Comparison of ENCODE assay signal across 8 cellular contexts in the genomic region with DNA sequence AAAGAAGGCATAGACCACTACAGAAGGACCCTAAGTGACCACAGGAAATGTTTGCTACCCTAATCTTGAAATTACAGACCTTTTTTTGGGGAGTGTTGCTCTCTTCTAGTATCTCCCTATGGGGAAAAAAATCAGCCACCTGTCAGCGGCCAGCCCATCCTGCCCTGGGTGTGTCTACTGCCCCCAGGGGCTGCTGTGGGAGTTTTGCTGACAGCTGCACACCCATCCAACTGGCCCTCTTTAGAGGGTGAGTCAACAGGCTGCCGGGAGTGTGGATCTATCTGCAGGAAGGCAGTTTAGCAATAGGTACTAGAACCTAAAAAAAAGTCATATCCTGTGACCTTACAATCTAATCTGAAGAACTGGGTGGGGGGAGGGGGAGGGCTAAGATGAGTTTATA. TPM values are rescaled to one million over a fixed set of nuclear protein-coding genes. Genes with fewer than 3 reads are reported as not detected.
DNase-seq lines count a peak whose midpoint lies in the region; ATAC-seq, FAIRE-seq and TF ChIP-seq lines count a peak whose summit lies in the region.

No MANE protein-coding gene starts in this region.

- no peak for TF ChIP-seq POLR2A in endothelial cell of umbilical vein (IDR thresholded peaks at IDR 0.05; ENCODE audit: low read depth, low read length)

- H3K4me2 ChIP-seq in endothelial cell of umbilical vein (ENCODE audit: insufficient read depth, low read length) (peak overlapping the region; percentile 9), trophoblast cell (ENCODE audit: low read length) (no peak overlapping the region)

- CTCF ChIA-PET in endothelial cell of umbilical vein (lab: Charles Lee): interaction anchor here (0.7 to 19.5 kb wide), 6 partner anchors 9 to 439 kb away, joined by 3 to 670 read pairs (median 16); no protein-coding TSS in a partner anchor

- H2AFZ ChIP-seq in endothelial cell of umbilical vein (ENCODE audit: low read depth, low read length): no peak overlapping the region
- H2AFZ ChIP-seq in trophoblast cell (ENCODE audit: insufficient read depth, low read length, poor library complexity): no peak overlapping the region

- H4K91ac ChIP-seq in trophoblast cell (ENCODE audit: low read depth, low read length): peak overlapping the region; percentile 7

- peaks cover 11% of the 10 kb centered on the region for H3K27me3 ChIP-seq in NT2/D1 (ENCODE audit: insufficient read depth, insufficient read length)
- no peaks in the 10 kb centered on the region for H3K27me3 ChIP-seq in endothelial cell of umbilical vein (ENCODE audit: control insufficient read depth in 2 of 2, insufficient read depth in 2 of 2, low read length in 2 of 2)
- H3K27me3 ChIP-seq in trophoblast cell (ENCODE audit: insufficient read depth, low read length): no peaks in the 10 kb centered on the region

- BruUV-seq in endothelial cell of umbilical vein (replicated peaks; lab: Mats Ljungman, UMichigan): no TSS peak

- in situ Hi-C loops in ACHN (cut with HindIII; ENCODE audit: low pct_ligation_motif_present, low pct_unique_long_range_greater_than_20kb, low sequenced_read_pairs): loop anchor here (10.0 kb wide), 1 partner anchor 62 kb away; no protein-coding TSS in a partner anchor

- H3K79me1 ChIP-seq in trophoblast cell (ENCODE audit: low read length): peaks cover 24% of the 10 kb centered on the region

- no peak overlapping the region for H2AK5ac ChIP-seq in trophoblast cell (ENCODE audit: low read length)

- H3K4me1 ChIP-seq in NT2/D1 (ENCODE audit: insufficient read depth, insufficient read length) (peaks cover 13% of the 10 kb centered on the region), endothelial cell of umbilical vein (ENCODE audit: control insufficient read depth, extremely low read depth, insufficient read depth, low read length) (peaks cover 47% of the 10 kb centered on the region), trophoblast cell (ENCODE audit: control insufficient read depth in 1 of 2, insufficient read depth in 2 of 2, low read length in 2 of 2) (peaks cover 30 to 37% of the 10 kb centered on the region in 2 experiments)

- H2BK5ac ChIP-seq in trophoblast cell (ENCODE audit: low read depth, low read length, poor library complexity): no peak overlapping the region

- no peak overlapping the region for H3K23ac ChIP-seq in trophoblast cell (ENCODE audit: low read length)

- no peak overlapping the region for H3K14ac ChIP-seq in trophoblast cell (ENCODE audit: low read length)

- H2BK120ac ChIP-seq in trophoblast cell (ENCODE audit: insufficient read depth, low read length, poor library complexity): no peak overlapping the region

- H2BK12ac ChIP-seq in trophoblast cell (ENCODE audit: low read length): no peak overlapping the region

- H3K79me2 ChIP-seq in endothelial cell of umbilical vein (ENCODE audit: control insufficient read depth, insufficient read depth, low read length): no peaks in the 10 kb centered on the region
- peaks cover 6% of the 10 kb centered on the region for H3K79me2 ChIP-seq in trophoblast cell (ENCODE audit: control insufficient read depth, insufficient read depth, low read length, poor library complexity)

- H3K4ac ChIP-seq in trophoblast cell (ENCODE audit: low read depth, low read length): no peak overlapping the region

- FAIRE-seq in endothelial cell of umbilical vein (lab: Jason Lieb, UNC): peak; percentile 79

- POLR2A ChIA-PET in endothelial cell of umbilical vein (lab: Charles Lee): interaction anchor here (0.7 to 1.2 kb wide), 2 partner anchors 19 to 39 kb away, joined by 4 to 6 read pairs; no protein-coding TSS in a partner anchor

- TF ChIP-seq CTCF in GM12875 (IDR thresholded peaks at IDR 0.05; ENCODE audit: borderline replicate concordance, insufficient read depth, low read depth, low read length) (peak; percentile 35; the same call in 1 of the 2 replicates), endothelial cell of umbilical vein (IDR thresholded peaks at IDR 0.05; ENCODE audit: extremely low read depth in 1 of 2, insufficient read depth in 1 of 2, low read depth in 1 of 2, low read length in 2 of 2) (peak; percentile 31 to 36)

- ATAC-seq in HG03039 (IDR thresholded peaks at IDR 0.05; ENCODE audit: unreplicated experiment): no peak

- DNase-seq in ACHN (peak; percentile 65), NT2/D1 (ENCODE audit: low read depth, low spot score) (peak; percentile 33), endothelial cell of umbilical vein (ENCODE audit: low read depth, low spot score) (peak; percentile 42), trophoblast cell (peak; percentile 80 to 86), NCI-H1092 (lab: John Stamatoyannopoulos, UW) (no peak), hypothalamus (lab: John Stamatoyannopoulos, UW) (no peak)

- no peaks in the 10 kb centered on the region for H4K20me1 ChIP-seq in endothelial cell of umbilical vein (replicated peaks; ENCODE audit: control insufficient read depth, extremely low read depth, insufficient read depth, low read length)

- H3K36me3 ChIP-seq in NT2/D1 (ENCODE audit: insufficient read depth, insufficient read length, low read length) (no peaks in the 10 kb centered on the region), endothelial cell of umbilical vein (ENCODE audit: control insufficient read depth in 2 of 2, extremely low read depth in 1 of 2, insufficient read depth in 2 of 2, low read length in 2 of 2) (no peaks in the 10 kb centered on the region), trophoblast cell (ENCODE audit: control insufficient read depth in 1 of 2, insufficient read depth in 2 of 2, low read length in 2 of 2) (no peaks in the 10 kb centered on the region)

- H3K27ac ChIP-seq in endothelial cell of umbilical vein (ENCODE audit: insufficient read depth, low read depth, low read length): no peak overlapping the region
- H3K27ac ChIP-seq in trophoblast cell (ENCODE audit: low read depth, low read length): no peak overlapping the region

- H4K8ac ChIP-seq in trophoblast cell (ENCODE audit: low read depth, low read length): no peak overlapping the region

- no CpG with 5 or more reads among the region's 2 CpGs for WGBS in trophoblast cell (ENCODE audit: extremely low coverage, insufficient coverage, insufficient read length)

- no peak overlapping the region for H4K12ac ChIP-seq in trophoblast cell (ENCODE audit: low read depth, low read length)

- H3K9ac ChIP-seq in NT2/D1 (ENCODE audit: insufficient read length, low read depth): no peak overlapping the region
- no peak overlapping the region for H3K9ac ChIP-seq in endothelial cell of umbilical vein (replicated peaks; ENCODE audit: extremely low read depth, insufficient read depth, low read length)
- no peak overlapping the region for H3K9ac ChIP-seq in trophoblast cell (ENCODE audit: low read length)

- H3K18ac ChIP-seq in trophoblast cell (ENCODE audit: low read length): no peak overlapping the region

- H3K9me1 ChIP-seq in endothelial cell of umbilical vein (replicated peaks; ENCODE audit: control insufficient read depth, extremely low read depth, insufficient read depth, low read length): no peaks in the 10 kb centered on the region

- H3K9me3 ChIP-seq in NT2/D1 (ENCODE audit: insufficient read depth, low read length) (no peaks in the 10 kb centered on the region), endothelial cell of umbilical vein (replicated peaks; ENCODE audit: control insufficient read depth, insufficient read depth, low read length) (no peaks in the 10 kb centered on the region), trophoblast cell (ENCODE audit: insufficient read depth, low read depth, low read length) (no peaks in the 10 kb centered on the region)

- H3K4me3 ChIP-seq in GM12875 (ENCODE audit: low read depth, low read length): no peak overlapping the region
- no peak overlapping the region for H3K4me3 ChIP-seq in NT2/D1 (ENCODE audit: insufficient read length, low read depth)
- no peak overlapping the region for H3K4me3 ChIP-seq in endothelial cell of umbilical vein (replicated peaks in 1 of 3; ENCODE audit: insufficient read depth in 1 of 3, low read depth in 1 of 3, low read length in 3 of 3)
- H3K4me3 ChIP-seq in trophoblast cell (ENCODE audit: low read depth, low read length): no peak overlapping the region

- intact Hi-C loops in endothelial cell of umbilical vein (cut with micrococcal nuclease): loop anchor here (10.0 kb wide), 1 partner anchor 152 kb away; no protein-coding TSS in a partner anchor

- dilution Hi-C loops in endothelial cell of umbilical vein (cut with MboI; ENCODE audit: extremely low pct_ligation_motif_present, low sequenced_read_pairs): no loop called here

TF ChIP-seq in endothelial cell of umbilical vein, 7 proteins besides CTCF, POLR2A, EP300 and RAD21:
- TF ChIP-seq FOS (IDR thresholded peaks at IDR 0.05; ENCODE audit: borderline replicate concordance, insufficient read depth, low read length): peak; percentile 69
- TF ChIP-seq GATA2 (IDR thresholded peaks at IDR 0.05; ENCODE audit: insufficient read depth, insufficient read length, low read depth, low read length): peak; percentile 39
- no peak for TF ChIP-seq JUN (IDR thresholded peaks at IDR 0.05; ENCODE audit: borderline replicate concordance, insufficient read depth, insufficient read length, low read depth)

RNA-seq across cellular contexts. Expression of a gene that starts 0.8 kb away (rescaled TPM):
- total RNA-seq in endothelial cell of umbilical vein: 134 and 152 TPM in 2 replicates
- polyA plus RNA-seq in endothelial cell of umbilical vein: 50.9 and 53.5 TPM in 2 replicates
- polyA plus RNA-seq in endothelial cell of umbilical vein (2011; cell fraction: cytosol; rRNA removed): 49.0 and 50.6 TPM in 2 replicates
- polyA plus RNA-seq in endothelial cell of umbilical vein (2011; cell fraction: nucleus; rRNA removed): 84.1 and 102 TPM in 2 replicates
- polyA plus RNA-seq in endothelial cell of umbilical vein (2012): 29.9 and 46.0 TPM in 2 replicates
- 111 and 117 TPM in 2 replicates for polyA minus RNA-seq in endothelial cell of umbilical vein
- 0.72 TPM for polyA minus RNA-seq in endothelial cell of umbilical vein (2011; cell fraction: cytosol; rRNA and poly(A)+ RNA removed)
- 62.9 and 88.7 TPM in 2 replicates for polyA minus RNA-seq in endothelial cell of umbilical vein (2011; cell fraction: nucleus; rRNA and poly(A)+ RNA removed)
- polyA plus RNA-seq in trophoblast cell (2013): 39.9 and 45.3 TPM in 2 replicates

Comparison
In these comparisons a context has a peak if more than half of its experiments do, and no peak if none do; other contexts are left out.
1. DNase-seq: peak in ACHN (single experiment), NT2/D1 (single experiment), endothelial cell of umbilical vein (single experiment) and trophoblast cell (2 of 2); none in NCI-H1092 (single experiment) and hypothalamus (0 of 51).